Comparison of ENCODE assay signal across 10 cellular contexts in genomic region chr15:88257311-88257901, GRCh38. TPM values are rescaled to one million over a fixed set of nuclear protein-coding genes. Genes with fewer than 3 reads are reported as not detected.
A peak's percentile ranks its signal among the peaks of the same experiment; 100 is the strongest.
DNase-seq lines count a peak whose midpoint lies in the region; ATAC-seq and TF ChIP-seq lines count a peak whose summit lies in the region.
"Had no signal": no experiment of that assay in that cellular context is flagged by ENCODE, and none has a peak within 500 bp of the region (broad histone marks: within the 10 kb centered on the region; RNA-seq: fewer than 3 reads in every experiment).

No MANE protein-coding gene starts in this region.

- peaks cover 0 to 13% of the 10 kb centered on the region in 2 donors for H3K4me1 Mint-ChIP-seq in effector memory CD8-positive, alpha-beta T cell (ENCODE audit: low read depth in 2 of 2)
- H3K4me1 Mint-ChIP-seq in osteocyte (ENCODE audit: unreplicated experiment) = peaks cover 18% of the 10 kb centered on the region

- H3K9me3 ChIP-seq in BE2C (no peaks in the 10 kb centered on the region), MG63 (no peaks in the 10 kb centered on the region)

- no peaks in the 10 kb centered on the region for H3K9me3 Mint-ChIP-seq in effector memory CD8-positive, alpha-beta T cell
- H3K9me3 Mint-ChIP-seq in osteocyte (ENCODE audit: unreplicated experiment) = no peaks in the 10 kb centered on the region

- H3K27me3 ChIP-seq in BE2C = peaks cover 37% of the 10 kb centered on the region
- H3K27me3 ChIP-seq in MG63 = peaks cover 27% of the 10 kb centered on the region

- no peak for ATAC-seq in effector memory CD8-positive, alpha-beta T cell (replicated peaks)

- peaks cover 75 to 100% of the 10 kb centered on the region in 2 donors for H3K27me3 Mint-ChIP-seq in effector memory CD8-positive, alpha-beta T cell
- H3K27me3 Mint-ChIP-seq in osteocyte (ENCODE audit: unreplicated experiment) = peaks cover 61% of the 10 kb centered on the region

- H3K27ac Mint-ChIP-seq in effector memory CD8-positive, alpha-beta T cell = no peak overlapping the region
- no peak overlapping the region for H3K27ac Mint-ChIP-seq in osteocyte (ENCODE audit: unreplicated experiment)

- no peak for TF ChIP-seq CTCF in BE2C (IDR thresholded peaks at IDR 0.05; ENCODE audit: low read depth, low read length)
- TF ChIP-seq CTCF in osteocyte (IDR thresholded peaks at IDR 0.05) = no peak

- DNase-seq in BE2C (peak; percentile 21), MG63 (peak; percentile 8), osteocyte (ENCODE audit: extremely low spot score, unreplicated experiment) (no peak), NCI-H82 treated with DMSO at 0.1 percent for 48 hours (lab: John Stamatoyannopoulos, UW; ENCODE audit: unreplicated experiment) (no peak), foreskin melanocyte (no peak), NCI-H2029 treated with DMSO at 0.1 percent for 48 hours (lab: John Stamatoyannopoulos, UW) (no peak), NCI-H2171 (lab: John Stamatoyannopoulos, UW) (no peak)
- DNase-seq in effector memory CD8-positive, alpha-beta T cell = no peak
- DNase-seq: KG1 had no signal

- peaks cover 5% of the 10 kb centered on the region for H3K36me3 Mint-ChIP-seq in effector memory CD8-positive, alpha-beta T cell (ENCODE audit: insufficient read depth)
- H3K36me3 Mint-ChIP-seq in osteocyte (ENCODE audit: unreplicated experiment) = no peaks in the 10 kb centered on the region

- H3K4me1 ChIP-seq in BE2C = no peaks in the 10 kb centered on the region

- H3K4me3 ChIP-seq in BE2C (ENCODE audit: low read depth, low read length) (peak overlapping the region; percentile 60), MG63 (peak overlapping the region; percentile 30; the same call in 1 of the 2 replicates)

- H3K36me3 ChIP-seq in BE2C = no peaks in the 10 kb centered on the region
- no peaks in the 10 kb centered on the region for H3K36me3 ChIP-seq in MG63

- H3K4me3 Mint-ChIP-seq in effector memory CD8-positive, alpha-beta T cell = peak overlapping the region; percentile 32 to 81
- H3K4me3 Mint-ChIP-seq in osteocyte (ENCODE audit: unreplicated experiment) = peak overlapping the region; percentile 65

RNA-seq across cellular contexts. Expression of gene NTRK3, which starts 0.9 kb away (rescaled TPM):
- polyA plus RNA-seq in BE2C (2012; ENCODE audit: insufficient read depth, insufficient read length, low read depth) = 2.6 TPM
- total RNA-seq in MG63 (2014; rRNA removed; shearing (Covaris generic); ENCODE audit: low replicate concordance) = 4.0 TPM in 1 of 2 replicates, not detected in the other
- not detected in 2 replicates for total RNA-seq in osteocyte
- total RNA-seq: lung microvascular endothelial cell had no signal

Comparison
In these comparisons a context has a peak if more than half of its experiments do, and no peak if none do; other contexts are left out.
1. DNase-seq: peak in BE2C (single experiment) and MG63 (single experiment); none in effector memory CD8-positive, alpha-beta T cell (0 of 3), osteocyte (single experiment), NCI-H82 treated with DMSO at 0.1 percent for 48 hours (single experiment), foreskin melanocyte (single experiment), NCI-H2029 treated with DMSO at 0.1 percent for 48 hours (single experiment) and NCI-H2171 (single experiment).